ENCODE assay signal across 12 cellular contexts in the genomic region with DNA sequence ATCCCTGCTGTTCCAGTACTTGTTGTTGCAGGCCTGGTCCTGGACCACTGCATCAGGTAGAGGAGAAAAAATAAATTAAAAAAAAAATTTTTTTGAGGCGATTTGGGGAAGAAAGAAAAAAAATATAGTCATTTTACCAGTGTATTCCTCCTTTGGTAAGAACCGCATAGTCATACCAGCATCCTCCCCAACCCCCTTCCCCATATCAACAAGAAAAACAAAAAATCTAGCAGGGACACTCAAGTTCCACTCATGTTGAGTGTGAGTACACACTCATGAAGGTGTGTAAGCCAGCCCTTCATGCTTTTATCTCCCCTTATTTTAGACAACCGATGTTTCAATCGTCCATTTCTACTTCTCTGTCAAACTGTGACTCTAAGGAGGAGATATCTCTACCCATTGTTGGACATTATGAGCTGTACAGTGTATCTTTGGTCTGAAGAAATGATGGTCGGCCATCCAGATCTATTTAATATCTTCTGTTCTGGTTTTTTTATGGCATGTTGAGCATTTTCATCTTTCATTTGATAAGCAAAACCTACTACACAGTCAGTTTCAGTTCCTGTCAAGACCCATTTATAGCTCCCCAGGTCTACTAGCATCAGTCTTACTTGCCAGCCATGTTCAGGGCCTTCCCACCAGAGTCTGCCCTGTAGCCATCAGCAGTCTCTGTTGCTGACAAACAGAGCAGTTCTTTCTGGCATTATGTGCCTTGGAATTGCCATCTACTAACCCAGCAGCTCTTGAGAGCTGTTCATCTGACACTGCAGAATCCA. TPM values are rescaled to one million over a fixed set of nuclear protein-coding genes. Genes with fewer than 3 reads are reported as not detected.
A peak's percentile ranks its signal among the peaks of the same experiment; 100 is the strongest.
DNase-seq lines count a peak whose midpoint lies in the region; ATAC-seq and TF ChIP-seq lines count a peak whose summit lies in the region.
"Had no signal": no experiment of that assay in that cellular context is flagged by ENCODE, and none has a peak within 500 bp of the region (broad histone marks: within the 10 kb centered on the region; RNA-seq: fewer than 3 reads in every experiment).

No MANE protein-coding gene starts in this region.

- DNase-seq in MG63 (no peak), neuronal stem cell (ENCODE audit: low spot score) (no peak), HEK293T (ENCODE audit: extremely low spot score) (no peak)
- no peak for DNase-seq in activated CD4-positive, alpha-beta T cell treated with anti-CD3 and anti-CD28 coated beads, Interleukin-2, amount 50 U/mL, for 1 hour
- DNase-seq: DMS53, posterior cingulate gyrus had no signal

- H4K20me1 ChIP-seq in OCI-LY1 (ENCODE audit: insufficient read depth, low read length): no peaks in the 10 kb centered on the region

- no peak overlapping the region for H3K14ac ChIP-seq in neuronal stem cell (ENCODE audit: low read length)

- POLR2A ChIA-PET in HEK293T (lab: Yijun Ruan, JAX): interaction anchor here (1.3 kb wide), 1 partner anchor 19 kb away, joined by 3 read pairs; no protein-coding TSS in a partner anchor

- CTCF ChIA-PET in HEK293T (lab: Yijun Ruan, JAX): interaction anchor here (0.6 to 0.7 kb wide), 2 partner anchors 10 to 132 kb away, joined by 3 read pairs; no protein-coding TSS in a partner anchor

- H2AFZ ChIP-seq in OCI-LY1 (ENCODE audit: low read length) (no peak overlapping the region), neuronal stem cell (ENCODE audit: low read length) (no peak overlapping the region)

- H4K91ac ChIP-seq in neuronal stem cell (ENCODE audit: low read depth, low read length, poor library complexity): no peak overlapping the region

- no peak overlapping the region for H3K9ac ChIP-seq in OCI-LY1 (ENCODE audit: low read length)
- no peak overlapping the region for H3K9ac ChIP-seq in neuronal stem cell (ENCODE audit: low read depth, low read length, poor library complexity)

- H3K9me2 ChIP-seq in OCI-LY1 (ENCODE audit: low read depth, low read length): no peaks in the 10 kb centered on the region

- no peak overlapping the region for H2AK5ac ChIP-seq in neuronal stem cell (ENCODE audit: low read depth, low read length)

- H3K27ac ChIP-seq in OCI-LY1 (ENCODE audit: low read depth, low read length, poor library complexity, severe bottlenecking) (peak overlapping the region; percentile 83), neuronal stem cell (replicated peaks; ENCODE audit: low read length) (no peak overlapping the region)

- H3K9me3 ChIP-seq in OCI-LY1 (ENCODE audit: low read length) (no peaks in the 10 kb centered on the region), MG63 (no peaks in the 10 kb centered on the region), neuronal stem cell (replicated peaks in 1 of 2; ENCODE audit: control insufficient read depth in 2 of 2, insufficient read depth in 1 of 2, low read depth in 1 of 2, low read length in 2 of 2) (no peaks in the 10 kb centered on the region)

- H2BK15ac ChIP-seq in neuronal stem cell (ENCODE audit: low read length): no peak overlapping the region

- H3K36me3 ChIP-seq in OCI-LY1 (ENCODE audit: insufficient read depth, low read length) (peaks cover 92% of the 10 kb centered on the region), MG63 (peaks cover 46% of the 10 kb centered on the region), neuronal stem cell (replicated peaks in 1 of 2; ENCODE audit: control insufficient read depth in 2 of 2, insufficient read depth in 2 of 2, low read length in 2 of 2) (peaks cover 23 to 96% of the 10 kb centered on the region in 2 donors)

- H3K4me3 ChIP-seq in OCI-LY1 (ENCODE audit: low read depth, low read length, poor library complexity, severe bottlenecking) (peak overlapping the region; percentile 23), MG63 (no peak overlapping the region), neuronal stem cell (ENCODE audit: low read length in 2 of 2) (no peak overlapping the region)

- H3K4ac ChIP-seq in neuronal stem cell (ENCODE audit: low read length): no peak overlapping the region

- TF ChIP-seq CTCF in OCI-LY1 (IDR thresholded peaks at IDR 0.05; ENCODE audit: low read length): no peak

- no peaks in the 10 kb centered on the region for H3F3A ChIP-seq in OCI-LY1 (ENCODE audit: insufficient read depth, low read length)

- H3K79me1 ChIP-seq in neuronal stem cell (ENCODE audit: low read depth, low read length): no peaks in the 10 kb centered on the region

- no peak overlapping the region for H3K23ac ChIP-seq in neuronal stem cell (ENCODE audit: low read depth, low read length, poor library complexity)

- H3K18ac ChIP-seq in neuronal stem cell (ENCODE audit: low read length): no peak overlapping the region

- H3K4me2 ChIP-seq in OCI-LY1 (ENCODE audit: low read length): peak overlapping the region; percentile 19; the same call in 1 of the 2 replicates
- no peak overlapping the region for H3K4me2 ChIP-seq in neuronal stem cell (ENCODE audit: insufficient read depth, low read length, poor library complexity, severe bottlenecking)

- no peaks in the 10 kb centered on the region for H3K79me2 ChIP-seq in OCI-LY1 (ENCODE audit: insufficient read depth, low read length)

- ATAC-seq in GM18508 (IDR thresholded peaks at IDR 0.05; ENCODE audit: insufficient read depth, unreplicated experiment) (peak; percentile 89), GM19463 (IDR thresholded peaks at IDR 0.05; ENCODE audit: unreplicated experiment) (peak; percentile 94), HG02981 (IDR thresholded peaks at IDR 0.05; ENCODE audit: unreplicated experiment) (peak; percentile 93)
- ATAC-seq: esophagus mucosa, WTC11 had no signal

- no peak overlapping the region for H2BK120ac ChIP-seq in neuronal stem cell (ENCODE audit: low read depth, low read length)

- H3K4me1 ChIP-seq in OCI-LY1 (ENCODE audit: insufficient read depth, low read length, severe bottlenecking) (peaks cover 24% of the 10 kb centered on the region), neuronal stem cell (ENCODE audit: control insufficient read depth in 2 of 2, insufficient read depth in 1 of 2, low read depth in 1 of 2, low read length in 2 of 2) (no peaks in the 10 kb centered on the region)

- H4K8ac ChIP-seq in neuronal stem cell (ENCODE audit: low read depth, low read length): no peak overlapping the region

- no peak overlapping the region for H2BK5ac ChIP-seq in neuronal stem cell (ENCODE audit: low read length)

- WGBS in neuronal stem cell (ENCODE audit: extremely low coverage in 2 of 2, insufficient read length in 2 of 2, insufficient replicate concordance in 1 of 2), 2 donors: no CpG with 5 or more reads among the region's 5 CpGs

- no peak overlapping the region for H2BK12ac ChIP-seq in neuronal stem cell (ENCODE audit: low read length)

- H3K27me3 ChIP-seq in OCI-LY1 (ENCODE audit: insufficient read depth, low read length) (no peaks in the 10 kb centered on the region), MG63 (no peaks in the 10 kb centered on the region), neuronal stem cell (ENCODE audit: control insufficient read depth in 3 of 3, insufficient read depth in 3 of 3, low read depth in 1 of 3, low read length in 3 of 3) (no peaks in the 10 kb centered on the region)

TF ChIP-seq in HEK293T, 16 proteins besides CTCF, POLR2A, EP300 and RAD21:
- TF ChIP-seq ZNF384 (IDR thresholded peaks at IDR 0.05): no peak
- TF ChIP-seq LEF1 (IDR thresholded peaks at IDR 0.05; ENCODE audit: borderline replicate concordance): no peak
- no peak for TF ChIP-seq HDGF (IDR thresholded peaks at IDR 0.05; ENCODE audit: borderline replicate concordance)
- no peak for TF ChIP-seq NFRKB (IDR thresholded peaks at IDR 0.05)
- no peak for TF ChIP-seq CTBP1 (IDR thresholded peaks at IDR 0.05; ENCODE audit: borderline replicate concordance)

RNA-seq across cellular contexts. Expression of a gene that starts 20.0 kb away (rescaled TPM):
- 85.7 and 109 TPM in 2 replicates for total RNA-seq in MG63 (2014; rRNA removed; shearing (Covaris generic); ENCODE audit: low replicate concordance)
- 64.1 TPM for polyA plus RNA-seq in neuronal stem cell (2013, experiment 1 of 2)
- polyA plus RNA-seq in neuronal stem cell (2013, experiment 2 of 2): 65.3 TPM

RNA-seq across cellular contexts. Expression of a gene that starts 20.6 kb away (rescaled TPM):
- 63.0 and 80.9 TPM in 2 replicates for total RNA-seq in MG63 (2014; rRNA removed; shearing (Covaris generic); ENCODE audit: low replicate concordance)
- 55.3 TPM for polyA plus RNA-seq in neuronal stem cell (2013, experiment 1 of 2)
- polyA plus RNA-seq in neuronal stem cell (2013, experiment 2 of 2): 56.0 TPM

RNA-seq across cellular contexts. Expression of a gene that starts 37.6 kb away (rescaled TPM):
- 13.4 and 16.4 TPM in 2 replicates for total RNA-seq in MG63 (2014; rRNA removed; shearing (Covaris generic); ENCODE audit: low replicate concordance)
- polyA plus RNA-seq in neuronal stem cell (2013, experiment 1 of 2): 0.03 TPM
- 0.03 TPM for polyA plus RNA-seq in neuronal stem cell (2013, experiment 2 of 2)
